ENCODE assay signal across 8 cellular contexts in the genomic region with DNA sequence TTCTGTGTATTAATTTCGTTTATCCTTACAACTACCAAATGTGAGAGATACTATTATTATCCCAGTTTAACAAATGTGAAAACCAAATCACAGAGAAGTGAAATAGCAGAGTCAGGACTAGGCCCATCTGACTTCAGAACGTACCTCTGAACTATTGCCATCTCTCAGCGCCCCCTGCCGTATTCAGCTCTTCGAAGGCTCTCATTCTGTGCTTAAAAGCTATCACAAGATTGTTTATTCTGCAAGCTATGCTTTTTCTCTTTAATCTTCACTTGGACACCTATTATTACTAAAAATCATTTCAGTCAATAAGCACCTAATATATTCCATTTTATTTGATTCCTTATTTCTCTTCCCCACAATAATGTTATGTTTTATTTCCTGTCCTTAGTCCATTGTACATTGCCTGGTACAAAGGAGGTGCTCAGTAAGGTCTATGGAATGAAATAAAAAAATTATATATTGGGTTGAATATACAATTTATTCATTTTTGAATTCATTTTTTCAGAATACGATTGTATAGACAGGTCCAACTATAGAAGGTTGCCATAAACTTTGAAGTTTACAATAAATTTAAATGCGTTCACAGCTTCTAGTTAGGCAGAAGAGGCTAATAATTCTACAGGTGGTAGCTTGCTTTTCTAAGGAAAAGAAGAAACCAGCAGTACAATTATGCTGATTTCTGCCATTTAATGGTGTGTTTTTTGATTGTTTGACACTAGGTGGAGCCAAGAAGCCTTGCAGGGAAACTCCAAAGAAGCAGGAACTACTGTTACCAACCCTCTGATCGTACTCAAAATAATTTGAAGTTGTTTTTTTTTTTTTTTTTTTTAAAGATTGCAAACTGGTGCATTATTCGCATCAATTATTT.
A peak's percentile ranks its signal among the peaks of the same experiment; 100 is the strongest.
DNase-seq lines count a peak whose midpoint lies in the region; ATAC-seq and TF ChIP-seq lines count a peak whose summit lies in the region.

No MANE protein-coding gene starts in this region.

- 30% methylated on average over 9 of the region's 9 CpGs for WGBS in mammary epithelial cell (ENCODE audit: low coverage, missing lambda C conversion rate)
- 25% methylated on average over 9 of the region's 9 CpGs for WGBS in right lobe of liver (ENCODE audit: insufficient coverage, low coverage, low lambda C conversion rate, missing lambda C conversion rate)

- ATAC-seq in HG03354 (IDR thresholded peaks at IDR 0.05; ENCODE audit: poor library complexity, severe bottlenecking, unreplicated experiment) (peak; percentile 65), right lobe of liver (peak; percentile 74 to 90 (median 82))

- no peak overlapping the region for H3K9ac ChIP-seq in mammary epithelial cell (ENCODE audit: insufficient read depth, low read length)

- H3K36me3 ChIP-seq in GM06990 (ENCODE audit: control insufficient read depth, insufficient read depth, low read length) (no peaks in the 10 kb centered on the region), mammary epithelial cell (ENCODE audit: insufficient read depth, low read length) (no peaks in the 10 kb centered on the region), right lobe of liver (no peaks in the 10 kb centered on the region)

- H3K9me3 ChIP-seq in mammary epithelial cell (replicated peaks; ENCODE audit: insufficient read depth, low read length): no peaks in the 10 kb centered on the region
- no peaks in the 10 kb centered on the region for H3K9me3 ChIP-seq in right lobe of liver

- no peak overlapping the region for H2AFZ ChIP-seq in mammary epithelial cell (ENCODE audit: low read depth, low read length)

- H3K4me2 ChIP-seq in mammary epithelial cell (ENCODE audit: insufficient read depth, low read depth, low read length): peak overlapping the region; percentile 69

- H3K27me3 ChIP-seq in GM06990 (replicated peaks; ENCODE audit: control insufficient read depth, insufficient read depth, low read length) (no peaks in the 10 kb centered on the region), mammary epithelial cell (ENCODE audit: insufficient read depth, low read length) (no peaks in the 10 kb centered on the region), right lobe of liver (no peaks in the 10 kb centered on the region)

- dilution Hi-C loops in mammary epithelial cell (cut with HindIII; ENCODE audit: low sequenced_read_pairs): loop anchor here (25.0 kb wide), 2 partner anchors 207 to 432 kb away; a partner anchor contains a TSS

- no peaks in the 10 kb centered on the region for H4K20me1 ChIP-seq in mammary epithelial cell (ENCODE audit: insufficient read depth, low read length)

- H3K79me2 ChIP-seq in mammary epithelial cell (ENCODE audit: insufficient read depth, low read length): no peaks in the 10 kb centered on the region

- in situ Hi-C loops in mammary epithelial cell (cut with MboI; ENCODE audit: low sequenced_read_pairs in 2 of 2): loop anchor here in 1 of 2 donors (10.0 kb wide), 1 partner anchor 210 kb away; no protein-coding TSS in a partner anchor

- TF ChIP-seq CTCF in GM06990 (IDR thresholded peaks at IDR 0.05; ENCODE audit: insufficient read depth, low read length, poor library complexity, severe bottlenecking) (peak; percentile 68), mammary epithelial cell (conservative IDR thresholded peaks at IDR 0.05 in 1 of 2, IDR thresholded peaks at IDR 0.05 in 1 of 2; ENCODE audit: extremely low read depth in 1 of 2, insufficient read depth in 1 of 2, low read depth in 1 of 2, low read length in 2 of 2) (peak; percentile 59 to 77), right lobe of liver (IDR thresholded peaks at IDR 0.05) (peak; percentile 42 to 61 (median 57))

- BruUV-seq in mammary epithelial cell (replicated peaks; lab: Mats Ljungman, UMichigan): no TSS peak

- H3K4me3 ChIP-seq in GM06990 (replicated peaks; ENCODE audit: low read depth, low read length) (no peak overlapping the region), mammary epithelial cell (replicated peaks in 1 of 3; ENCODE audit: insufficient read depth in 1 of 3, low read depth in 2 of 3, low read length in 3 of 3) (peak overlapping the region in 1 of 3 experiments; percentile 19), right lobe of liver (no peak overlapping the region)

- no peak for TF ChIP-seq POLR2A in right lobe of liver (IDR thresholded peaks at IDR 0.05)

- H3K27ac ChIP-seq in mammary epithelial cell (ENCODE audit: insufficient read depth, low read depth, low read length): no peak overlapping the region
- H3K27ac ChIP-seq in right lobe of liver: no peak overlapping the region

- intact Hi-C loops in mammary epithelial cell (cut with micrococcal nuclease) (loop anchor here (1.0 kb wide), 3 partner anchors 61 to 431 kb away; no protein-coding TSS in a partner anchor), right lobe of liver (cut with DNase I) (no loop called here)

- DNase-seq in AG08396 (ENCODE audit: low spot score): peak; percentile 36
- no peak for DNase-seq in GM06990 (ENCODE audit: extremely low read depth, insufficient read length)
- DNase-seq in NCI-H82 treated with DMSO at 0.1 percent for 48 hours (lab: John Stamatoyannopoulos, UW; ENCODE audit: unreplicated experiment): peak; percentile 23
- peak; percentile 58 for DNase-seq in mammary epithelial cell
- DNase-seq in right lobe of liver: no peak
- no peak for DNase-seq in HuH-7 (ENCODE audit: low spot score)
- DNase-seq in A172 (ENCODE audit: low spot score): no peak

- H3K4me1 ChIP-seq in mammary epithelial cell (ENCODE audit: insufficient read depth, low read length): peaks cover 30% of the 10 kb centered on the region
- H3K4me1 ChIP-seq in right lobe of liver: no peaks in the 10 kb centered on the region

- CTCF ChIA-PET in mammary epithelial cell (lab: Charles Lee; ENCODE audit: low non-redundant PET): interaction anchor here (0.5 to 1.0 kb wide), 7 partner anchors 30 to 993 kb away, joined by 3 to 27 read pairs (median 4); a partner anchor contains a TSS

Comparison
In these comparisons a context has a peak if more than half of its experiments do, and no peak if none do; other contexts are left out.
1. DNase-seq: peak in AG08396 (single experiment), NCI-H82 treated with DMSO at 0.1 percent for 48 hours (single experiment) and mammary epithelial cell (single experiment); none in GM06990 (single experiment), right lobe of liver (0 of 3), HuH-7 (single experiment) and A172 (single experiment).
2. Peak in every context shown above with its lines, with median percentiles within 50 percentile points of each other: CTCF ChIP-seq.